Comparison of ENCODE assay signal across 8 cellular contexts in the genomic region with DNA sequence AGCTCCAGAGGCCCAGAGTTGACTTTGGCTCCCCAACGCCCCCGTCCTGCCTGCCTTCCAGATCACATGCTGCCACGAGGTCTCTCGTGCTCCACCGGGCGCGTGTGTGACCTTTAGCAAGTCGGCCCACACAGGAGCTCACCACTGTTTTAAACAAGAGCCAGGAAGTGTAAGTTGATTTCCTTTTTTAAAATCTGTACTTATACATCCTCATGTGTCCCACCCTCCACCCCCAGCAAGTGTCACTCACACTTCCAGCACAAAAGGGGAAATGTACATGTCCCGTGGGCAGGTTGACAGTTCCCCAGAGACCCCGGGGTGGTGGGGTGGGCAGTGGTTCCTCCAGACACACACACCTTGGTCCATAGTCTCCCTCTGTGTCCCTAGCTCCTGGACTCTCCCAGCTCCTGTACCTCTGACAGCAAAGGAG.
DNase-seq lines count a peak whose midpoint lies in the region; ATAC-seq and TF ChIP-seq lines count a peak whose summit lies in the region.

No MANE protein-coding gene starts in this region.

- H3K9me3 ChIP-seq in MG63 = no peaks in the 10 kb centered on the region

- no peak overlapping the region for H3K4me3 ChIP-seq in MG63

- no peak for TF ChIP-seq CTCF in GM13976 (IDR thresholded peaks at IDR 0.05; ENCODE audit: borderline replicate concordance, control extremely low read depth, extremely low read depth, insufficient read depth, missing control alignments)

- H3K36me3 ChIP-seq in MG63 = peaks cover 8% of the 10 kb centered on the region

- in situ Hi-C loops in GM13976 (cut with MboI; ENCODE audit: low sequenced_read_pairs, unreplicated experiment) = loop anchor here (25.0 kb wide), 1 partner anchor 804 kb away; no protein-coding TSS in a partner anchor

- no peaks in the 10 kb centered on the region for H3K27me3 ChIP-seq in MG63

- DNase-seq in GM13976 (ENCODE audit: low spot score) (peak; percentile 58), NCI-H1092 treated with DMSO at 0.1 percent for 48 hours (lab: John Stamatoyannopoulos, UW) (no peak), HuH-7 (ENCODE audit: low spot score) (no peak), MG63 (no peak)
- peak; percentile 71 for DNase-seq in activated CD4-positive, alpha-beta T cell treated with anti-CD3 and anti-CD28 coated beads for 48 hours
- DNase-seq in stimulated activated CD8-positive, alpha-beta memory T cell treated with anti-CD3 and anti-CD28 coated beads, Interleukin-4, amount 100 ng/mL, for 48 hours = peak; percentile 55

- ATAC-seq in esophagus mucosa (peak; percentile 10), HG03159 (IDR thresholded peaks at IDR 0.05; ENCODE audit: unreplicated experiment) (no peak)

Comparison
In these comparisons a context has a peak if more than half of its experiments do, and no peak if none do; other contexts are left out.
1. DNase-seq: peak in GM13976 (single experiment), activated CD4-positive, alpha-beta T cell treated with anti-CD3 and anti-CD28 coated beads for 48 hours (single experiment) and stimulated activated CD8-positive, alpha-beta memory T cell treated with anti-CD3 and anti-CD28 coated beads, Interleukin-4, amount 100 ng/mL, for 48 hours (single experiment); none in NCI-H1092 treated with DMSO at 0.1 percent for 48 hours (single experiment), HuH-7 (single experiment) and MG63 (single experiment).